ENCODE assay signal across 22 cellular contexts in genomic region chr16:65125322-65125721, GRCh38. TPM values are rescaled to one million over a fixed set of nuclear protein-coding genes. Genes with fewer than 3 reads are reported as not detected.
DNase-seq lines count a peak whose midpoint lies in the region; FAIRE-seq and TF ChIP-seq lines count a peak whose summit lies in the region.
"Had no signal": no experiment of that assay in that cellular context is flagged by ENCODE, and none has a peak within 500 bp of the region (broad histone marks: within the 10 kb centered on the region; RNA-seq: fewer than 3 reads in every experiment).

No MANE protein-coding gene starts in this region.

- no peak overlapping the region for H3K27ac ChIP-seq in mesenchymal stem cell (ENCODE audit: low read length, poor library complexity, severe bottlenecking)
- H3K27ac ChIP-seq: thyroid gland had no signal

- H3K4me3 Mint-ChIP-seq in brain: peak overlapping the region in 3 of 5 experiments; percentile 39 to 77 (median 52)
- peak overlapping the region; percentile 31 for H3K4me3 Mint-ChIP-seq in type B pancreatic cell
- H3K4me3 Mint-ChIP-seq: activated naive CD4-positive, alpha-beta T cell treated with anti-CD3 and anti-CD28 coated beads, Interleukin-2, amount 50 U/mL, for 24 hours; stimulated activated naive B cell treated with anti-CD40 and anti-IgM and Interleukin-4, amounts not matched to agents 10 μg/mL and 1 μg/mL and 100 μg/mL, for 72 hours had no signal

- TF ChIP-seq POLR2A in GM12892 (IDR thresholded peaks at IDR 0.05; ENCODE audit: low read depth, low read length): no peak

- WGBS in mesenchymal stem cell: 2% methylated on average over 1 of the region's 2 CpGs

- peak overlapping the region in 1 of 2 experiments; percentile 81 for H3K4me3 ChIP-seq in mesenchymal stem cell (ENCODE audit: insufficient read depth in 1 of 2, low read depth in 1 of 2, low read length in 2 of 2)
- H3K4me3 ChIP-seq: left lung, sigmoid colon, thyroid gland had no signal

- TF ChIP-seq CTCF in brain (conservative IDR thresholded peaks at IDR 0.05) (no peak), type B pancreatic cell (conservative IDR thresholded peaks at IDR 0.05) (no peak), GM10248 (IDR thresholded peaks at IDR 0.05; ENCODE audit: control extremely low read depth, extremely low read depth, low read depth, missing control alignments) (no peak)

- H3K27ac Mint-ChIP-seq in brain (peak overlapping the region in 1 of 5 experiments; percentile 72), type B pancreatic cell (no peak overlapping the region)
- H3K27ac Mint-ChIP-seq: activated naive CD4-positive, alpha-beta T cell treated with anti-CD3 and anti-CD28 coated beads, Interleukin-2, amount 50 U/mL, for 24 hours; stimulated activated naive B cell treated with anti-CD40 and anti-IgM and Interleukin-4, amounts not matched to agents 10 μg/mL and 1 μg/mL and 100 μg/mL, for 72 hours had no signal

- no peaks in the 10 kb centered on the region for H3K9me3 ChIP-seq in mesenchymal stem cell (ENCODE audit: control insufficient read depth, low read length)
- H3K9me3 ChIP-seq: BE2C, left lung, sigmoid colon, thyroid gland had no signal

- H3K9ac ChIP-seq in mesenchymal stem cell (ENCODE audit: low read length): peak overlapping the region; percentile 93

- FAIRE-seq in GM12892 (lab: Jason Lieb, UNC): no peak
- FAIRE-seq: RCC 7860 had no signal

- peak overlapping the region; percentile 14 to 82 for H3K18ac ChIP-seq in mesenchymal stem cell (ENCODE audit: low read depth in 1 of 2, low read length in 2 of 2)

- no peak overlapping the region for H4K91ac ChIP-seq in mesenchymal stem cell (ENCODE audit: low read length)

- peak; percentile 68 for DNase-seq in LoVo (ENCODE audit: low spot score)
- DNase-seq in mesenchymal stem cell: peak; percentile 40
- no peak for DNase-seq in type B pancreatic cell (ENCODE audit: extremely low spot score, unreplicated experiment)
- no peak for DNase-seq in GM12892 (ENCODE audit: insufficient read length)
- no peak for DNase-seq in GM10248 (ENCODE audit: extremely low spot score)
- no peak for DNase-seq in NCI-H345 (lab: John Stamatoyannopoulos, UW)
- DNase-seq: activated CD4-positive, alpha-beta T cell treated with anti-CD3 and anti-CD28 coated beads for 1 hour; activated CD8-positive, alpha-beta memory T cell treated with anti-CD3 and anti-CD28 coated beads for 24 hours; activated T-cell treated with anti-CD3 and anti-CD28 coated beads, Interleukin-2, amount 50 U/mL, for 48 hours; BE2C; dermis blood vessel endothelial cell; GOT3; left lung; MM.1S; NCI-H1436 treated with DMSO at 0.1 percent for 48 hours; NCI-H2227 treated with DMSO at 0.1 percent for 48 hours; sigmoid colon; stimulated activated naive B cell treated with anti-CD40 and anti-IgM and Interleukin-4, amounts not matched to agents 10 μg/mL and 1 μg/mL and 100 μg/mL, for 72 hours; thyroid gland had no signal

- H3K4me2 ChIP-seq in mesenchymal stem cell (ENCODE audit: low read length, poor library complexity, severe bottlenecking): no peak overlapping the region

- H4K8ac ChIP-seq in mesenchymal stem cell (ENCODE audit: low read length): no peak overlapping the region

- H3K36me3 ChIP-seq in mesenchymal stem cell (ENCODE audit: control insufficient read depth in 1 of 2, insufficient read depth in 2 of 2, low read depth in 1 of 2, low read length in 2 of 2): no peaks in the 10 kb centered on the region
- H3K36me3 ChIP-seq: BE2C, left lung, sigmoid colon, thyroid gland had no signal

- H3K36me3 Mint-ChIP-seq in brain (no peaks in the 10 kb centered on the region), type B pancreatic cell (peaks cover 6% of the 10 kb centered on the region)
- H3K36me3 Mint-ChIP-seq: activated naive CD4-positive, alpha-beta T cell treated with anti-CD3 and anti-CD28 coated beads, Interleukin-2, amount 50 U/mL, for 24 hours; stimulated activated naive B cell treated with anti-CD40 and anti-IgM and Interleukin-4, amounts not matched to agents 10 μg/mL and 1 μg/mL and 100 μg/mL, for 72 hours had no signal

- POLR2A ChIA-PET in GM10248 (lab: Yijun Ruan, JAX): no interaction called here

- H3K27me3 Mint-ChIP-seq in brain: peaks cover 30% of the 10 kb centered on the region
- peaks cover 49% of the 10 kb centered on the region for H3K27me3 Mint-ChIP-seq in type B pancreatic cell

- peak overlapping the region; percentile 29 for H2BK120ac ChIP-seq in mesenchymal stem cell (ENCODE audit: low read depth, low read length)

- H3K27me3 ChIP-seq in mesenchymal stem cell (ENCODE audit: control insufficient read depth in 1 of 2, insufficient read depth in 1 of 2, low read length in 2 of 2): no peaks in the 10 kb centered on the region
- H3K27me3 ChIP-seq: sigmoid colon had no signal

- no peak overlapping the region for H3K14ac ChIP-seq in mesenchymal stem cell (ENCODE audit: low read length in 2 of 2)

- peak overlapping the region in 1 of 2 experiments; percentile 1 for H3K4ac ChIP-seq in mesenchymal stem cell (ENCODE audit: low read depth in 1 of 2, low read length in 2 of 2)

- H3K9me3 Mint-ChIP-seq in brain (peaks cover 0 to 3% (median 0%) of the 10 kb centered on the region in 5 experiments), type B pancreatic cell (peaks cover 8% of the 10 kb centered on the region)

- peaks cover 9% of the 10 kb centered on the region for H3K79me1 ChIP-seq in mesenchymal stem cell (replicated peaks; ENCODE audit: low read length, poor library complexity, severe bottlenecking)

- H2BK12ac ChIP-seq in mesenchymal stem cell (ENCODE audit: low read length in 2 of 2): no peak overlapping the region

- CTCF ChIA-PET in GM10248 (lab: Yijun Ruan, JAX): interaction anchor here (1.2 kb wide), 1 partner anchor 16 kb away, joined by 3 read pairs; no protein-coding TSS in a partner anchor

- H2BK15ac ChIP-seq in mesenchymal stem cell (ENCODE audit: low read depth, poor library complexity, severe bottlenecking): no peak overlapping the region

- H2AFZ ChIP-seq in mesenchymal stem cell (ENCODE audit: low read depth, low read length): no peak overlapping the region

- H2BK5ac ChIP-seq in mesenchymal stem cell (ENCODE audit: low read depth, low read length, poor library complexity, severe bottlenecking): no peak overlapping the region

- H3K4me1 Mint-ChIP-seq in brain (peaks cover 18% of the 10 kb centered on the region), type B pancreatic cell (ENCODE audit: unreplicated experiment) (peaks cover 15% of the 10 kb centered on the region)
- H3K4me1 Mint-ChIP-seq: activated naive CD4-positive, alpha-beta T cell treated with anti-CD3 and anti-CD28 coated beads, Interleukin-2, amount 50 U/mL, for 24 hours had no signal

- no peak overlapping the region for H3K23ac ChIP-seq in mesenchymal stem cell (ENCODE audit: low read length in 2 of 2)

- H2AK5ac ChIP-seq in mesenchymal stem cell (ENCODE audit: low read length, severe bottlenecking): no peak overlapping the region

- H3K4me1 ChIP-seq in mesenchymal stem cell (ENCODE audit: control insufficient read depth, insufficient read depth, low read depth, low read length): peaks cover 11% of the 10 kb centered on the region
- H3K4me1 ChIP-seq: BE2C, left lung had no signal

RNA-seq across cellular contexts. Expression of gene CDH11, which starts 3.5 kb away (rescaled TPM):
- 10.4 TPM for polyA plus RNA-seq in brain (ENCODE audit: insufficient read depth, low read depth, low replicate concordance)
- polyA plus RNA-seq in mesenchymal stem cell (2013, experiment 1 of 2): 237 TPM
- 227 TPM for polyA plus RNA-seq in mesenchymal stem cell (2013, experiment 2 of 2)
- total RNA-seq in type B pancreatic cell (ENCODE audit: low replicate concordance): 34.5 and 287 TPM in 2 replicates
- not detected for polyA plus RNA-seq in GM12892 (2012; ENCODE audit: missing spikeins)

Comparison
In these comparisons a context has a peak if more than half of its experiments do, and no peak if none do; other contexts are left out.
1. DNase-seq: peak in LoVo (single experiment) and mesenchymal stem cell (single experiment); none in type B pancreatic cell (single experiment), GM12892 (single experiment), GM10248 (single experiment) and NCI-H345 (single experiment).